ENCODE assay signal across 8 cellular contexts in the genomic region with DNA sequence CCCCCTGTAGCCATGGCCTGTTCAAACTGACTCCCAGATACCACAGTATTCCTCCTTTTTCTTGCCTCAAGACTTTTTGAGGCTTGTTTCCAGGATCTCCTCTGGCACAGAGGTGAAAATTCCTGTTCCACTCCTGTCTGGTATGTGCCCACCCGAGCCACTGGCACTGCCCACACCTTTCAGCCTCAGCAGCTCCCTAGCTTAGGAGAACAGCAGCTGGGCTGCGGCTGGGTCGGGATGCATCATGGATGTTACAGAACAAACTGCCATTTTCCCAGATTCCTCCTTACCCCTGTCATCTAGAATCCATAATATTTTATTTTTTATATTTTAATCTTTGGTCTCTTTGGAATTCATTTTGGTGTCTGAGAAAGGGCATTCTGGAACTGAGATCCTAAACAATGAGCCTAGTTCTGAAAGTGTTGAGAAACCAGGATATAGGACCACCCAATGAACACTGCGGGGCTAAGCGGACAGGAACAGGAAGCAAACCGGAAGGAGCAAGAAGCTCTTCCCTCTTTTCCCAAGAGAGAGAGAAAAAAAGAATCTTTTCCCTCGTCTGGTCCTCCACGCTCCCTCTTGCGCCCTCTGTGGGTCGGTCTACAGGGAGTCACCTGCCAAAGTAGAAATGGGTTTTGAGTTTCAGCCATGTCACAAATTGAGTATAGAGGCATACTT. TPM values are rescaled to one million over a fixed set of nuclear protein-coding genes. Genes with fewer than 3 reads are reported as not detected.
DNase-seq lines count a peak whose midpoint lies in the region; ATAC-seq and TF ChIP-seq lines count a peak whose summit lies in the region.

No MANE protein-coding gene starts in this region.

- H3K9me3 ChIP-seq in MG63 (no peaks in the 10 kb centered on the region), left ventricle myocardium inferior (replicated peaks) (no peaks in the 10 kb centered on the region)

- peak overlapping the region; percentile 79 for H3K27ac ChIP-seq in left ventricle myocardium inferior (replicated peaks)

- intact Hi-C loops in left ventricle myocardium inferior (cut with micrococcal nuclease), result loop anchor here (5.0 kb wide), 1 partner anchor 38 kb away; the partner anchor contains the start of genes HRCT1 and SPAAR

- H3K27me3 ChIP-seq in MG63 (no peaks in the 10 kb centered on the region), left ventricle myocardium inferior (ENCODE audit: low read depth) (no peaks in the 10 kb centered on the region)

- TF ChIP-seq CTCF in left ventricle myocardium inferior (IDR thresholded peaks at IDR 0.05; ENCODE audit: borderline replicate concordance), result peak; percentile 90

- in situ Hi-C loops in G401 (cut with HindIII; ENCODE audit: low sequenced_read_pairs), result no loop called here

- H3K4me1 ChIP-seq in left ventricle myocardium inferior, result peaks cover 47% of the 10 kb centered on the region

- peak overlapping the region; percentile 28 for H3K4me3 ChIP-seq in MG63
- peak overlapping the region; percentile 43 for H3K4me3 ChIP-seq in left ventricle myocardium inferior

- DNase-seq in G401 (ENCODE audit: low spot score) (peak; percentile 90), MG63 (peak; percentile 96), SKM-1 (lab: John Stamatoyannopoulos, UW; ENCODE audit: unreplicated experiment) (peak; percentile 51), left ventricle myocardium inferior (peak; percentile 85), retina (peak; percentile 68), NCI-H1048 (lab: John Stamatoyannopoulos, UW) (no peak)
- peak; percentile 31 for DNase-seq in activated naive CD8-positive, alpha-beta T cell treated with anti-CD3 and anti-CD28 coated beads, Interleukin-2, amount 50 U/mL, for 16 hours (ENCODE audit: low read depth, low spot score)

- no peak for ATAC-seq in GM18873 (IDR thresholded peaks at IDR 0.05; ENCODE audit: low FRiP score, unreplicated experiment)

- H3K36me3 ChIP-seq in MG63, result no peaks in the 10 kb centered on the region
- H3K36me3 ChIP-seq in left ventricle myocardium inferior, result no peaks in the 10 kb centered on the region

RNA-seq across cellular contexts. Expression of gene OR2S2, which starts 12.5 kb away (rescaled TPM):
- total RNA-seq in G401 (2014; rRNA removed; shearing (Covaris generic)), result not detected in 2 replicates
- not detected in 2 replicates for total RNA-seq in MG63 (2014; rRNA removed; shearing (Covaris generic); ENCODE audit: low replicate concordance)
- not detected for total RNA-seq in left ventricle myocardium inferior

RNA-seq across cellular contexts. Expression of gene SPAAR, which starts 36.2 kb away (rescaled TPM):
- 2.6 and 3.5 TPM in 2 replicates for total RNA-seq in G401 (2014; rRNA removed; shearing (Covaris generic))
- 12.2 and 25.0 TPM in 2 replicates for total RNA-seq in MG63 (2014; rRNA removed; shearing (Covaris generic); ENCODE audit: low replicate concordance)
- total RNA-seq in left ventricle myocardium inferior, result 6.5 TPM

RNA-seq across cellular contexts. Expression of gene HRCT1, which starts 39.5 kb away (rescaled TPM):
- not detected in 2 replicates for total RNA-seq in G401 (2014; rRNA removed; shearing (Covaris generic))
- 95.0 and 617 TPM in 2 replicates for total RNA-seq in MG63 (2014; rRNA removed; shearing (Covaris generic); ENCODE audit: low replicate concordance)
- 6.2 TPM for total RNA-seq in left ventricle myocardium inferior

Comparison
In these comparisons a context has a peak if more than half of its experiments do, and no peak if none do; other contexts are left out.
1. RNA of gene HRCT1, which starts 39.5 kb away (total RNA-seq): 95.0 to 617 TPM in MG63; 6.2 TPM in left ventricle myocardium inferior (single experiment) and not detected in G401; every median in the first group is over 10 times any median in the second.